8 cellular contexts compared by ENCODE assay signal in the genomic region with DNA sequence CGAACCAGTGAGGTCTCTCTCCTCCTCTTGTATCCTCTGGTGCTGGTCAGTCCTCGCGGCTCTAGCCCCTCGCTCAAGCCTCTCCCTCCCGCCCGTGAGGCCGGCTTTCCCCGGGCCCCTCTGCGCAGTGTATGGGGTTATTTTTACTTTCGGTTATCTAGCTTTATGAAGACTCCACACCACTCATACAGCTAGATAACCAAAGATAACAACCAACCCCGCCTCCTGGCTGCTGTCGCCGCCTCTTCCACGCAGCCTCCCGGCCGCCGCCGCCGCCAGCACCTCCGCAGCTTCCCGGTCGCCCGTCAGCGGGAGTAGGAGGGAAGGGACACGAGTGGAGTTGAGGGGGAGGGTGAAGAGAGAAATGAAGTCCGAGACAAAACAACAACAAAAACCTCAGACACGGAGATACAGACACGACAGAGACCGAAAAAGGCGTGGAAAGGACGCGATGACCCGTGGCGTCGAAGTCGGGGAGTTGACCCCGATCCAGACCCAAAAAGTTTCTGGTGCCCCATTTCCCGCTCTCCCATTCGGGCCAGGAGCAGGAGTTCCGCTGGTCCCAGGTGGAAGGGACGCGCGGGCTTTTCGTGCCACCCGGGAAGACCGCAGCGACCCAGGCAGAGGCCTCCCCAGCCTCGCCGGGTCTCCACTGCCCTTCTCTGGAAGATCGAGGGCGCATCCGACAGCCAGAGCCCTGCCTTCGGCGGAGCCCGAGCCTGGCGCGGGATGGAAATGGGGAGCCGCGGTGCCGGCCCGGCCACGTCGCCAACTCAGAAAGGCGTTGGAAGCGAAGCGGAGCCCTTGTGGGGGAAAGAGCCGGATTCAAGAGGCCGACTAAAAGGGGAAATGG.
DNase-seq lines count a peak whose midpoint lies in the region; ATAC-seq lines count a peak whose summit lies in the region.

No MANE protein-coding gene starts in this region.

- H3K4me3 ChIP-seq in BLaER1 = peak overlapping the region; percentile 34; the same call in 1 of the 2 replicates
- H3K4me3 ChIP-seq in iPS-18c (ENCODE audit: insufficient read depth, low read depth, low read length) = peak overlapping the region; percentile 48

- H3K27me3 ChIP-seq in BLaER1 = peaks cover 100% of the 10 kb centered on the region

- H3K9me3 ChIP-seq in BLaER1 = peaks cover 20% of the 10 kb centered on the region
- H3K9me3 ChIP-seq in iPS-18c (ENCODE audit: control insufficient read depth, insufficient read depth, low read length) = no peaks in the 10 kb centered on the region

- no peaks in the 10 kb centered on the region for H3K4me1 ChIP-seq in BLaER1

- H3K27ac ChIP-seq in BLaER1 = no peak overlapping the region

- H3K36me3 ChIP-seq in BLaER1 = no peaks in the 10 kb centered on the region

- H3K4me2 ChIP-seq in BLaER1 = no peak overlapping the region

- H3K9ac ChIP-seq in BLaER1 = no peak overlapping the region

- DNase-seq in activated T-cell treated with anti-CD3 and anti-CD28 coated beads for 24 hours (ENCODE audit: low read depth) = peak; percentile 17
- DNase-seq in stimulated activated naive CD8-positive, alpha-beta T cell treated with anti-CD3 and anti-CD28 coated beads, Interleukin-15, Interleukin-2, amounts not matched to agents 100 U/mL and 50 U/mL, for 24 hours = peak; percentile 44
- no peak for DNase-seq in GM03348 (ENCODE audit: low spot score)
- DNase-seq in SW 1271 (lab: John Stamatoyannopoulos, UW) = no peak

- ATAC-seq in HG02588 (IDR thresholded peaks at IDR 0.05; ENCODE audit: unreplicated experiment) = peak; percentile 16
- peak; percentile 66 for ATAC-seq in stimulated activated naive CD8-positive, alpha-beta T cell treated with anti-CD3 and anti-CD28 coated beads, Interleukin-15, Interleukin-2, amounts not matched to agents 100 U/mL and 50 U/mL, for 24 hours
- ATAC-seq in GM21360 (IDR thresholded peaks at IDR 0.05; ENCODE audit: unreplicated experiment) = no peak

- H4K20me1 ChIP-seq in BLaER1 = peaks cover 36% of the 10 kb centered on the region; the same call in 1 of the 2 replicates

Comparison
In these comparisons a context has a peak if more than half of its experiments do, and no peak if none do; other contexts are left out.
1. DNase-seq: peak in activated T-cell treated with anti-CD3 and anti-CD28 coated beads for 24 hours (single experiment) and stimulated activated naive CD8-positive, alpha-beta T cell treated with anti-CD3 and anti-CD28 coated beads, Interleukin-15, Interleukin-2, amounts not matched to agents 100 U/mL and 50 U/mL, for 24 hours (single experiment); none in GM03348 (single experiment) and SW 1271 (0 of 2).